Comparison of ENCODE assay signal across 14 cellular contexts in genomic region chr17:56009795-56010715, GRCh38.
DNase-seq lines count a peak whose midpoint lies in the region; ATAC-seq and TF ChIP-seq lines count a peak whose summit lies in the region.
"Had no signal": no experiment of that assay in that cellular context is flagged by ENCODE, and none has a peak within 500 bp of the region (broad histone marks: within the 10 kb centered on the region; RNA-seq: fewer than 3 reads in every experiment).

No MANE protein-coding gene starts in this region.

- no peaks in the 10 kb centered on the region for H3K36me3 Mint-ChIP-seq in effector memory CD8-positive, alpha-beta T cell (ENCODE audit: insufficient read depth)
- H3K36me3 Mint-ChIP-seq: type B pancreatic cell had no signal

- H3K79me1 ChIP-seq in mesendoderm (ENCODE audit: low read length), result no peaks in the 10 kb centered on the region

- no peak overlapping the region for H4K5ac ChIP-seq in mesendoderm (ENCODE audit: low read length)

- ATAC-seq in HG03378 (IDR thresholded peaks at IDR 0.05; ENCODE audit: unreplicated experiment), result no peak
- ATAC-seq in effector memory CD8-positive, alpha-beta T cell (replicated peaks), result no peak

- H3K4me3 ChIP-seq in OCI-LY3 (ENCODE audit: low read length), result peak overlapping the region; percentile 24
- no peak overlapping the region for H3K4me3 ChIP-seq in mesendoderm (ENCODE audit: low read length)
- H3K4me3 ChIP-seq: BLaER1 treated with 17β-estradiol and CSF1 and Interleukin-3, amounts not matched to agents 10 nM and 100 nM had no signal

- no peaks in the 10 kb centered on the region for H3K4me1 Mint-ChIP-seq in effector memory CD8-positive, alpha-beta T cell (ENCODE audit: low read depth in 2 of 2)

- no peaks in the 10 kb centered on the region for H4K20me1 ChIP-seq in OCI-LY3 (ENCODE audit: insufficient read depth, low read length)
- H4K20me1 ChIP-seq: BLaER1 treated with 17β-estradiol and CSF1 and Interleukin-3, amounts not matched to agents 10 nM and 100 nM had no signal

- H3K4ac ChIP-seq in mesendoderm (ENCODE audit: low read depth, low read length), result no peak overlapping the region

- H3K9me3 ChIP-seq in OCI-LY3 (ENCODE audit: insufficient read depth, low read length), result no peaks in the 10 kb centered on the region

- H3K9me3 Mint-ChIP-seq in effector memory CD8-positive, alpha-beta T cell, result peaks cover 2 to 8% of the 10 kb centered on the region in 2 donors

- WGBS in mesendoderm (ENCODE audit: extremely low coverage, insufficient coverage, low lambda C conversion rate), result no CpG with 5 or more reads among the region's 5 CpGs

- no peak overlapping the region for H3K56ac ChIP-seq in mesendoderm (ENCODE audit: low read length)

- peak overlapping the region; percentile 73 for H3K4me2 ChIP-seq in OCI-LY3 (ENCODE audit: low read length)
- H3K4me2 ChIP-seq in mesendoderm (ENCODE audit: low read length), result no peak overlapping the region
- H3K4me2 ChIP-seq: BLaER1 treated with 17β-estradiol and CSF1 and Interleukin-3, amounts not matched to agents 10 nM and 100 nM had no signal

- no peak overlapping the region for H2AK5ac ChIP-seq in mesendoderm (ENCODE audit: low read length)

- no peak overlapping the region for H2AFZ ChIP-seq in OCI-LY3 (ENCODE audit: low read depth, low read length)

- H3K23ac ChIP-seq in mesendoderm (ENCODE audit: low read length), result no peak overlapping the region

- H2BK120ac ChIP-seq in mesendoderm (ENCODE audit: low read depth, low read length), result no peak overlapping the region

- no peak overlapping the region for H3K4me3 Mint-ChIP-seq in effector memory CD8-positive, alpha-beta T cell
- H3K4me3 Mint-ChIP-seq: type B pancreatic cell had no signal

- no peak for TF ChIP-seq CTCF in OCI-LY3 (IDR thresholded peaks at IDR 0.05; ENCODE audit: low read depth, low read length)

- H3K18ac ChIP-seq in mesendoderm (ENCODE audit: low read length), result no peak overlapping the region

- no peak overlapping the region for H2BK5ac ChIP-seq in mesendoderm (ENCODE audit: low read length)

- H3K27me3 ChIP-seq in OCI-LY3 (ENCODE audit: low read depth, low read length) (no peaks in the 10 kb centered on the region), mesendoderm (ENCODE audit: insufficient read depth, low read length, poor library complexity) (no peaks in the 10 kb centered on the region)
- H3K27me3 ChIP-seq: BLaER1 treated with 17β-estradiol and CSF1 and Interleukin-3, amounts not matched to agents 10 nM and 100 nM had no signal

- peak; percentile 31 for DNase-seq in DMS 273 treated with DMSO at 0.1 percent for 48 hours (lab: John Stamatoyannopoulos, UW)
- peak; percentile 20 for DNase-seq in HS-27A (ENCODE audit: low read depth)
- DNase-seq in mesendoderm, result peak; percentile 29
- no peak for DNase-seq in AG08396 (ENCODE audit: low spot score)
- no peak for DNase-seq in effector memory CD8-positive, alpha-beta T cell
- DNase-seq: activated CD8-positive, alpha-beta memory T cell treated with anti-CD3 and anti-CD28 coated beads, Interleukin-2, amount 50 U/mL, for 4 hours; caudate nucleus; GF-D8; glutamatergic neuron; stimulated activated CD4-positive, alpha-beta T cell treated with anti-CD3 and anti-CD28 coated beads, Interleukin-2, amount 100 ng/mL, for 48 hours had no signal

- peaks cover 13% of the 10 kb centered on the region for H3K4me1 ChIP-seq in OCI-LY3 (ENCODE audit: low read length)
- H3K4me1 ChIP-seq in mesendoderm (ENCODE audit: control insufficient read depth, low read depth, low read length), result no peaks in the 10 kb centered on the region
- H3K4me1 ChIP-seq: BLaER1 treated with 17β-estradiol and CSF1 and Interleukin-3, amounts not matched to agents 10 nM and 100 nM had no signal

- no peaks in the 10 kb centered on the region for H3K27me3 Mint-ChIP-seq in effector memory CD8-positive, alpha-beta T cell

- H2BK15ac ChIP-seq in mesendoderm (replicated peaks; ENCODE audit: low read depth), result no peak overlapping the region

- peaks cover 4% of the 10 kb centered on the region for H3K36me3 ChIP-seq in OCI-LY3 (replicated peaks; ENCODE audit: low read depth, low read length)
- no peaks in the 10 kb centered on the region for H3K36me3 ChIP-seq in mesendoderm (ENCODE audit: control insufficient read depth, insufficient read depth, low read length)
- H3K36me3 ChIP-seq: BLaER1 treated with 17β-estradiol and CSF1 and Interleukin-3, amounts not matched to agents 10 nM and 100 nM had no signal

- no peak overlapping the region for H3K27ac ChIP-seq in OCI-LY3 (ENCODE audit: low read length)
- H3K27ac ChIP-seq in mesendoderm (ENCODE audit: low read depth, low read length), result no peak overlapping the region
- H3K27ac ChIP-seq: BLaER1 treated with 17β-estradiol and CSF1 and Interleukin-3, amounts not matched to agents 10 nM and 100 nM had no signal

- H4K8ac ChIP-seq in mesendoderm (ENCODE audit: low read depth, low read length), result no peak overlapping the region

- no peak overlapping the region for H3K27ac Mint-ChIP-seq in effector memory CD8-positive, alpha-beta T cell
- H3K27ac Mint-ChIP-seq: type B pancreatic cell had no signal

- H3K9ac ChIP-seq in OCI-LY3 (ENCODE audit: low read length) (no peak overlapping the region), mesendoderm (ENCODE audit: low read length) (no peak overlapping the region)
- H3K9ac ChIP-seq: BLaER1 treated with 17β-estradiol and CSF1 and Interleukin-3, amounts not matched to agents 10 nM and 100 nM had no signal

- H3K79me2 ChIP-seq in OCI-LY3 (ENCODE audit: low read length) (no peaks in the 10 kb centered on the region), mesendoderm (ENCODE audit: control insufficient read depth, insufficient read depth, low read length) (no peaks in the 10 kb centered on the region)

Comparison
In these comparisons a context has a peak if more than half of its experiments do, and no peak if none do; other contexts are left out.
1. DNase-seq: peak in DMS 273 treated with DMSO at 0.1 percent for 48 hours (single experiment), HS-27A (single experiment) and mesendoderm (single experiment); none in AG08396 (single experiment) and effector memory CD8-positive, alpha-beta T cell (0 of 3).